ENCODE assay signal across 10 cellular contexts in genomic region chr15:40357246-40357645, GRCh38. TPM values are rescaled to one million over a fixed set of nuclear protein-coding genes. Genes with fewer than 3 reads are reported as not detected.
A peak's percentile ranks its signal among the peaks of the same experiment; 100 is the strongest.
DNase-seq lines count a peak whose midpoint lies in the region; ATAC-seq, FAIRE-seq and TF ChIP-seq lines count a peak whose summit lies in the region.
"Had no signal": no experiment of that assay in that cellular context is flagged by ENCODE, and none has a peak within 500 bp of the region (broad histone marks: within the 10 kb centered on the region; RNA-seq: fewer than 3 reads in every experiment).

No MANE protein-coding gene starts in this region.

- no peak overlapping the region for H4K8ac ChIP-seq in H1 (ENCODE audit: extremely low read depth, insufficient read depth, low read length)

- no peak overlapping the region for H3K9ac ChIP-seq in MM.1S (ENCODE audit: low read length)
- H3K9ac ChIP-seq in H1 (replicated peaks in 1 of 4; ENCODE audit: extremely low read depth in 1 of 4, low read depth in 3 of 4, low read length in 3 of 4): no peak overlapping the region
- H3K9ac ChIP-seq in parathyroid adenoma: no peak overlapping the region

- no peak for ATAC-seq in HG02588 (IDR thresholded peaks at IDR 0.05; ENCODE audit: unreplicated experiment)

- H3K36me3 ChIP-seq in MM.1S (replicated peaks; ENCODE audit: insufficient read depth, low read length) (no peaks in the 10 kb centered on the region), H1 (ENCODE audit: control insufficient read depth in 2 of 4, insufficient read depth in 4 of 4, low read length in 3 of 4) (no peaks in the 10 kb centered on the region), parathyroid adenoma (ENCODE audit: control insufficient read depth, insufficient read depth, low read length) (no peaks in the 10 kb centered on the region), suprapubic skin (no peaks in the 10 kb centered on the region)

- POLR2A ChIA-PET in H1 (lab: Charles Lee; ENCODE audit: partially characterized antibody): no interaction called here

- no peaks in the 10 kb centered on the region for H4K20me1 ChIP-seq in MM.1S (ENCODE audit: insufficient read depth, low read length)
- peaks cover 0 to 2% of the 10 kb centered on the region in 2 experiments for H4K20me1 ChIP-seq in H1 (replicated peaks in 1 of 2; ENCODE audit: control insufficient read depth in 1 of 2, insufficient read depth in 2 of 2, low read length in 2 of 2)

- H3K14ac ChIP-seq in H1 (ENCODE audit: insufficient read length): no peak overlapping the region

- no peak for TF ChIP-seq RAD21 in H1 (IDR thresholded peaks at IDR 0.05 in 1 of 2, conservative IDR thresholded peaks at IDR 0.05 in 1 of 2; ENCODE audit: low read depth in 2 of 2, low read length in 2 of 2)

- no peak overlapping the region for H2BK120ac ChIP-seq in H1 (replicated peaks; ENCODE audit: low read depth, low read length)

- H4K5ac ChIP-seq in H1 (ENCODE audit: insufficient read length, low read depth, low read length): no peak overlapping the region

- H3K9me3 ChIP-seq in MM.1S (replicated peaks; ENCODE audit: insufficient read depth, low read length): no peaks in the 10 kb centered on the region
- H3K9me3 ChIP-seq in H1 (ENCODE audit: insufficient read depth in 2 of 2, low read depth in 1 of 2, low read length in 1 of 2): no peaks in the 10 kb centered on the region
- no peaks in the 10 kb centered on the region for H3K9me3 ChIP-seq in parathyroid adenoma (ENCODE audit: control insufficient read depth, low read length)
- H3K9me3 ChIP-seq in suprapubic skin: no peaks in the 10 kb centered on the region

- H3K56ac ChIP-seq in H1 (replicated peaks; ENCODE audit: insufficient read length, low read depth, low read length): no peak overlapping the region

- CTCF ChIA-PET in H1 (lab: Charles Lee; ENCODE audit: partially characterized antibody): interaction anchor here (0.7 to 27.4 kb wide), 6 partner anchors 9 to 50 kb away, joined by 3 to 452 read pairs (median 4); partner anchors contain the start of gene CCDC9B

- H3K79me1 ChIP-seq in H1 (ENCODE audit: low read depth, low read length): no peaks in the 10 kb centered on the region

- no peak for FAIRE-seq in H1 (lab: Jason Lieb, UNC)

- H3K23me2 ChIP-seq in H1 (ENCODE audit: low read depth, low read length): peaks cover 9% of the 10 kb centered on the region

- H2AK5ac ChIP-seq in H1 (ENCODE audit: low read depth, low read length): no peak overlapping the region; the same call in 1 of the 2 replicates

- WGBS in H1 (ENCODE audit: extremely low coverage in 1 of 2, insufficient coverage in 1 of 2, insufficient read length in 1 of 2, insufficient replicate concordance in 2 of 2, low coverage in 1 of 2, low lambda C conversion rate in 2 of 2, missing lambda C conversion rate in 1 of 2), 2 experiments: 82% methylated on average over 1 of the region's 1 CpG; no CpG with 5 or more reads in 1 of the 2 experiments
- 71% methylated on average over 1 of the region's 1 CpG for WGBS in suprapubic skin

- peaks cover 2% of the 10 kb centered on the region; the same call in 1 of the 2 replicates for H3F3A ChIP-seq in MM.1S (ENCODE audit: insufficient read depth, low read length)

- no peak overlapping the region for H2BK12ac ChIP-seq in H1 (ENCODE audit: low read depth, low read length)

- no peak overlapping the region for H2BK20ac ChIP-seq in H1 (ENCODE audit: low read length)

- H3K18ac ChIP-seq in H1 (ENCODE audit: extremely low read depth, low read length): no peak overlapping the region

- no peak overlapping the region for H2BK5ac ChIP-seq in H1 (ENCODE audit: low read depth, low read length)

- H3K27ac ChIP-seq in MM.1S (ENCODE audit: low read length) (no peak overlapping the region), H1 (ENCODE audit: low read depth, low read length) (no peak overlapping the region), parathyroid adenoma (no peak overlapping the region), suprapubic skin (no peak overlapping the region)
- H3K27ac ChIP-seq: 22Rv1 had no signal

- H2BK15ac ChIP-seq in H1 (ENCODE audit: low read length): no peak overlapping the region

- no peaks in the 10 kb centered on the region for H3K9me2 ChIP-seq in MM.1S (replicated peaks; ENCODE audit: insufficient read depth, low read length)

- H3K4ac ChIP-seq in H1 (replicated peaks; ENCODE audit: insufficient read length, low read depth, low read length): no peak overlapping the region

- peaks cover 4% of the 10 kb centered on the region; the same call in 1 of the 2 replicates for H3K27me3 ChIP-seq in MM.1S (replicated peaks; ENCODE audit: insufficient read depth, low read length)
- peaks cover 0 to 18% (median 8%) of the 10 kb centered on the region in 4 experiments; a peak in 3 of 7 replicates for H3K27me3 ChIP-seq in H1 (replicated peaks in 1 of 4; ENCODE audit: control insufficient read depth in 3 of 4, extremely low read depth in 1 of 4, insufficient read depth in 3 of 4, low read length in 3 of 4)
- H3K27me3 ChIP-seq in parathyroid adenoma (ENCODE audit: control insufficient read depth, insufficient read depth, low read length): no peaks in the 10 kb centered on the region
- H3K27me3 ChIP-seq in suprapubic skin: peaks cover 6% of the 10 kb centered on the region

- no peaks in the 10 kb centered on the region for H3K79me2 ChIP-seq in MM.1S (ENCODE audit: low read length)
- no peaks in the 10 kb centered on the region for H3K79me2 ChIP-seq in H1 (ENCODE audit: control insufficient read depth in 1 of 2, insufficient read depth in 2 of 2, low read length in 2 of 2)
- no peaks in the 10 kb centered on the region for H3K79me2 ChIP-seq in parathyroid adenoma

- no peak overlapping the region for H2AFZ ChIP-seq in MM.1S (ENCODE audit: low read length)
- H2AFZ ChIP-seq in H1 (ENCODE audit: low read length): no peak overlapping the region
- H2AFZ ChIP-seq in parathyroid adenoma: peak overlapping the region; percentile 65

- H3K4me2 ChIP-seq in MM.1S (ENCODE audit: low read depth, low read length) (peak overlapping the region; percentile 100; the same call in 1 of the 2 replicates), H1 (ENCODE audit: insufficient read depth in 1 of 2, low read depth in 2 of 2, low read length in 2 of 2) (peak overlapping the region; percentile 67 to 83; a peak in 2 of 4 replicates), parathyroid adenoma (ENCODE audit: low read length) (no peak overlapping the region)

- DNase-seq in NCI-H2227 (lab: John Stamatoyannopoulos, UW; ENCODE audit: unreplicated experiment) (peak; percentile 6), NCI-H2227 treated with DMSO at 0.1 percent for 48 hours (lab: John Stamatoyannopoulos, UW) (no peak), MM.1S (no peak), H1 (ENCODE audit: low read depth in 1 of 2, low spot score in 2 of 2) (no peak), suprapubic skin (ENCODE audit: low spot score in 2 of 2) (no peak), A172 (ENCODE audit: low spot score) (no peak)

- H3K4me1 ChIP-seq in MM.1S (ENCODE audit: low read length) (0 out of 2 replicates have a peak, but pooled peaks cover 5% of the 10 kb centered on the region), H1 (replicated peaks in 1 of 4; ENCODE audit: control insufficient read depth in 3 of 4, insufficient read depth in 4 of 4, low read length in 3 of 4) (peaks cover 11 to 26% (median 18%) of the 10 kb centered on the region in 4 experiments), parathyroid adenoma (peaks cover 10% of the 10 kb centered on the region), suprapubic skin (peaks cover 15% of the 10 kb centered on the region)

- no peak for TF ChIP-seq POLR2A in H1 (IDR thresholded peaks at IDR 0.05; ENCODE audit: control extremely low read depth in 1 of 2, low read depth in 2 of 2, low read length in 2 of 2)
- TF ChIP-seq POLR2A in suprapubic skin (IDR thresholded peaks at IDR 0.05): no peak

- H3K4me3 ChIP-seq in MM.1S (ENCODE audit: low read length): 0 out of 2 replicates have a peak overlapping the region, but pooled peaks have one; percentile 74
- H3K4me3 ChIP-seq in H1 (ENCODE audit: extremely low read depth in 1 of 4, insufficient read depth in 2 of 4, low read depth in 3 of 4, low read length in 4 of 4): peak overlapping the region; percentile 44 to 69 (median 62); a peak in 6 of 8 replicates
- H3K4me3 ChIP-seq in parathyroid adenoma (ENCODE audit: low read depth, low read length): no peak overlapping the region
- no peak overlapping the region for H3K4me3 ChIP-seq in suprapubic skin

- no peak for TF ChIP-seq EP300 in H1 (IDR thresholded peaks at IDR 0.05; ENCODE audit: borderline replicate concordance in 1 of 2, low read depth in 2 of 2, low read length in 2 of 2)
- no peak for TF ChIP-seq EP300 in suprapubic skin (IDR thresholded peaks at IDR 0.05)

- TF ChIP-seq CTCF in MM.1S (IDR thresholded peaks at IDR 0.05; ENCODE audit: low read length): no peak
- TF ChIP-seq CTCF in H1 (IDR thresholded peaks at IDR 0.05; ENCODE audit: control extremely low read depth in 1 of 3, insufficient read depth in 1 of 3, low read depth in 1 of 3, low read length in 3 of 3): no peak
- TF ChIP-seq CTCF in parathyroid adenoma (IDR thresholded peaks at IDR 0.05): no peak
- no peak for TF ChIP-seq CTCF in suprapubic skin (IDR thresholded peaks at IDR 0.05)

- H4K91ac ChIP-seq in H1 (replicated peaks; ENCODE audit: insufficient read length, low read length): no peak overlapping the region

- no peak overlapping the region for H3K23ac ChIP-seq in H1 (ENCODE audit: insufficient read length)

RNA-seq across cellular contexts. Expression of gene DISP2, which starts 0.8 kb away (rescaled TPM):
- total RNA-seq in H1 (2021; fragmentation: NEBNext Ultra II Directional; extraction: Animal tissue kit (Norgen Biotek cat#: 25700)): 1.2 and 3.4 TPM in 2 replicates
- polyA plus RNA-seq in H1 (2011; rRNA removed): 0.45 and 0.72 TPM in 2 replicates
- 0.36 TPM for polyA plus RNA-seq in H1 (2011; cell fraction: cytosol; rRNA removed)
- polyA plus RNA-seq in H1 (2011; cell fraction: nucleus; rRNA removed): 1.1 TPM
- polyA plus RNA-seq in H1 (2012, experiment 1 of 2): 1.3 to 2.7 TPM (median 2.0 TPM) in 4 replicates
- 1.4 TPM for polyA plus RNA-seq in H1 (2012, experiment 2 of 2)
- polyA plus RNA-seq in H1 (2013, experiment 1 of 2): 4.3 TPM
- polyA plus RNA-seq in H1 (2013, experiment 2 of 2): 4.1 TPM
- polyA minus RNA-seq in H1 (2011; rRNA and poly(A)+ RNA removed): 0.56 and 1.6 TPM in 2 replicates
- 0.73 TPM for polyA minus RNA-seq in H1 (2011; cell fraction: cytosol; rRNA and poly(A)+ RNA removed)
- polyA minus RNA-seq in H1 (2011; cell fraction: nucleus; rRNA and poly(A)+ RNA removed): 2.2 TPM
- total RNA-seq in suprapubic skin: under 1 TPM in 3 of 4 donors, not detected in 1; 0.04 to 0.21 (median 0.05) TPM
- 0.19 and 0.36 TPM in 2 replicates for total RNA-seq in A172 (2014; rRNA removed; shearing (Covaris generic))

RNA-seq across cellular contexts. Expression of gene PHGR1, which starts 6.4 kb away (rescaled TPM):
- not detected in 2 replicates for total RNA-seq in H1 (2021; fragmentation: NEBNext Ultra II Directional; extraction: Animal tissue kit (Norgen Biotek cat#: 25700))
- not detected in 2 replicates for polyA plus RNA-seq in H1 (2011; rRNA removed)
- polyA plus RNA-seq in H1 (2011; cell fraction: cytosol; rRNA removed): not detected
- not detected for polyA plus RNA-seq in H1 (2011; cell fraction: nucleus; rRNA removed)
- polyA plus RNA-seq in H1 (2012, experiment 1 of 2): not detected in 4 replicates
- polyA plus RNA-seq in H1 (2012, experiment 2 of 2): not detected
- not detected for polyA plus RNA-seq in H1 (2013, experiment 1 of 2)
- polyA plus RNA-seq in H1 (2013, experiment 2 of 2): not detected
- polyA minus RNA-seq in H1 (2011; rRNA and poly(A)+ RNA removed): not detected in 2 replicates
- polyA minus RNA-seq in H1 (2011; cell fraction: cytosol; rRNA and poly(A)+ RNA removed): not detected
- polyA minus RNA-seq in H1 (2011; cell fraction: nucleus; rRNA and poly(A)+ RNA removed): not detected
- not detected for total RNA-seq in suprapubic skin
- total RNA-seq in A172 (2014; rRNA removed; shearing (Covaris generic)): not detected in 2 replicates
- total RNA-seq: fibroblast of villous mesenchyme had no signal

RNA-seq across cellular contexts. Expression of gene CCDC9B, which starts 16.5 kb away (rescaled TPM):
- total RNA-seq in H1 (2021; fragmentation: NEBNext Ultra II Directional; extraction: Animal tissue kit (Norgen Biotek cat#: 25700)): 0.33 and 0.78 TPM in 2 replicates
- polyA plus RNA-seq in H1 (2011; rRNA removed): 0.45 and 0.63 TPM in 2 replicates
- 0.10 TPM for polyA plus RNA-seq in H1 (2011; cell fraction: cytosol; rRNA removed)
- polyA plus RNA-seq in H1 (2011; cell fraction: nucleus; rRNA removed): 0.73 TPM
- 0.62 to 1.1 TPM (median 0.85 TPM) in 4 replicates for polyA plus RNA-seq in H1 (2012, experiment 1 of 2)
- 0.25 TPM for polyA plus RNA-seq in H1 (2012, experiment 2 of 2)
- 0.71 TPM for polyA plus RNA-seq in H1 (2013, experiment 1 of 2)
- 0.50 TPM for polyA plus RNA-seq in H1 (2013, experiment 2 of 2)
- polyA minus RNA-seq in H1 (2011; rRNA and poly(A)+ RNA removed): 0.22 and 0.50 TPM in 2 replicates
- polyA minus RNA-seq in H1 (2011; cell fraction: cytosol; rRNA and poly(A)+ RNA removed): 0.66 TPM
- 1.8 TPM for polyA minus RNA-seq in H1 (2011; cell fraction: nucleus; rRNA and poly(A)+ RNA removed)
- total RNA-seq in suprapubic skin: 10 to 100 TPM in 2 of 4 donors, 1 to 10 TPM in 2; 6.1 to 47.9 (median 10.9) TPM
- total RNA-seq in A172 (2014; rRNA removed; shearing (Covaris generic)): 4.4 and 12.1 TPM in 2 replicates

RNA-seq across cellular contexts. Expression of gene KNSTRN, which starts 25.3 kb away (rescaled TPM):
- total RNA-seq in H1 (2021; fragmentation: NEBNext Ultra II Directional; extraction: Animal tissue kit (Norgen Biotek cat#: 25700)): 67.4 and 79.4 TPM in 2 replicates
- 18.6 and 25.1 TPM in 2 replicates for polyA plus RNA-seq in H1 (2011; rRNA removed)
- polyA plus RNA-seq in H1 (2011; cell fraction: cytosol; rRNA removed): 37.1 TPM
- polyA plus RNA-seq in H1 (2011; cell fraction: nucleus; rRNA removed): 14.9 TPM
- polyA plus RNA-seq in H1 (2012, experiment 1 of 2): 46.3 to 58.7 TPM (median 54.4 TPM) in 4 replicates
- 13.2 TPM for polyA plus RNA-seq in H1 (2012, experiment 2 of 2)
- 44.8 TPM for polyA plus RNA-seq in H1 (2013, experiment 1 of 2)
- polyA plus RNA-seq in H1 (2013, experiment 2 of 2): 47.3 TPM
- polyA minus RNA-seq in H1 (2011; rRNA and poly(A)+ RNA removed): 56.8 and 70.3 TPM in 2 replicates
- 26.3 TPM for polyA minus RNA-seq in H1 (2011; cell fraction: cytosol; rRNA and poly(A)+ RNA removed)
- 27.9 TPM for polyA minus RNA-seq in H1 (2011; cell fraction: nucleus; rRNA and poly(A)+ RNA removed)
- 10 to 100 TPM; 13.5 to 24.3 (median 18.9) TPM for total RNA-seq in suprapubic skin
- total RNA-seq in A172 (2014; rRNA removed; shearing (Covaris generic)): 117 and 130 TPM in 2 replicates

RNA-seq across cellular contexts. Expression of gene INAFM2, which starts 33.8 kb away (rescaled TPM):
- total RNA-seq in H1 (2021; fragmentation: NEBNext Ultra II Directional; extraction: Animal tissue kit (Norgen Biotek cat#: 25700)): 35.1 and 38.2 TPM in 2 replicates
- 9.6 and 15.3 TPM in 2 replicates for polyA plus RNA-seq in H1 (2011; rRNA removed)
- 11.9 TPM for polyA plus RNA-seq in H1 (2011; cell fraction: cytosol; rRNA removed)
- 9.2 TPM for polyA plus RNA-seq in H1 (2011; cell fraction: nucleus; rRNA removed)
- 16.0 to 31.4 TPM (median 18.6 TPM) in 4 replicates for polyA plus RNA-seq in H1 (2012, experiment 1 of 2)
- 19.4 TPM for polyA plus RNA-seq in H1 (2012, experiment 2 of 2)
- polyA plus RNA-seq in H1 (2013, experiment 1 of 2): 39.7 TPM
- polyA plus RNA-seq in H1 (2013, experiment 2 of 2): 42.5 TPM
- polyA minus RNA-seq in H1 (2011; rRNA and poly(A)+ RNA removed): 8.6 and 10.5 TPM in 2 replicates
- polyA minus RNA-seq in H1 (2011; cell fraction: cytosol; rRNA and poly(A)+ RNA removed): 10.1 TPM
- 14.0 TPM for polyA minus RNA-seq in H1 (2011; cell fraction: nucleus; rRNA and poly(A)+ RNA removed)
- total RNA-seq in suprapubic skin: 1 to 10 TPM; 3.3 to 9.1 (median 6.1) TPM
- 12.7 and 14.7 TPM in 2 replicates for total RNA-seq in A172 (2014; rRNA removed; shearing (Covaris generic))

Comparison
In these comparisons a context has a peak if more than half of its experiments do, and no peak if none do; other contexts are left out.
1. H3K4me3 ChIP-seq: peak in MM.1S (single experiment) and H1 (4 of 4); none in parathyroid adenoma (single experiment) and suprapubic skin (single experiment).